In genomic region chr1:84387480-84388163, GRCh38 we compare ENCODE assay signal across 1 cellular context.
TF ChIP-seq lines count a peak whose summit lies in the region.

No MANE protein-coding gene starts in this region.

TF ChIP-seq in SK-N-SH, 30 proteins besides CTCF, POLR2A, EP300 and RAD21:
- TF ChIP-seq, protein P1, sequence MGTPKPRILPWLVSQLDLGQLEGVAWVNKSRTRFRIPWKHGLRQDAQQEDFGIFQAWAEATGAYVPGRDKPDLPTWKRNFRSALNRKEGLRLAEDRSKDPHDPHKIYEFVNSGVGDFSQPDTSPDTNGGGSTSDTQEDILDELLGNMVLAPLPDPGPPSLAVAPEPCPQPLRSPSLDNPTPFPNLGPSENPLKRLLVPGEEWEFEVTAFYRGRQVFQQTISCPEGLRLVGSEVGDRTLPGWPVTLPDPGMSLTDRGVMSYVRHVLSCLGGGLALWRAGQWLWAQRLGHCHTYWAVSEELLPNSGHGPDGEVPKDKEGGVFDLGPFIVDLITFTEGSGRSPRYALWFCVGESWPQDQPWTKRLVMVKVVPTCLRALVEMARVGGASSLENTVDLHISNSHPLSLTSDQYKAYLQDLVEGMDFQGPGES (IDR thresholded peaks at IDR 0.05; ENCODE audit: low read depth, low read length) = no peak
- TF ChIP-seq, protein P2, sequence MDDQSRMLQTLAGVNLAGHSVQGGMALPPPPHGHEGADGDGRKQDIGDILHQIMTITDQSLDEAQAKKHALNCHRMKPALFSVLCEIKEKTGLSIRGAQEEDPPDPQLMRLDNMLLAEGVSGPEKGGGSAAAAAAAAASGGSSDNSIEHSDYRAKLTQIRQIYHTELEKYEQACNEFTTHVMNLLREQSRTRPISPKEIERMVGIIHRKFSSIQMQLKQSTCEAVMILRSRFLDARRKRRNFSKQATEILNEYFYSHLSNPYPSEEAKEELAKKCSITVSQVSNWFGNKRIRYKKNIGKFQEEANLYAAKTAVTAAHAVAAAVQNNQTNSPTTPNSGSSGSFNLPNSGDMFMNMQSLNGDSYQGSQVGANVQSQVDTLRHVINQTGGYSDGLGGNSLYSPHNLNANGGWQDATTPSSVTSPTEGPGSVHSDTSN (IDR thresholded peaks at IDR 0.05) = no peak
- TF ChIP-seq GABPA (IDR thresholded peaks at IDR 0.05; ENCODE audit: low read depth) (no peak), SIN3A (IDR thresholded peaks at IDR 0.05; ENCODE audit: borderline replicate concordance, low read depth, low read length) (no peak), TAF1 (IDR thresholded peaks at IDR 0.05; ENCODE audit: borderline replicate concordance, low read depth, low read length) (no peak)
- TF ChIP-seq, protein P3, sequence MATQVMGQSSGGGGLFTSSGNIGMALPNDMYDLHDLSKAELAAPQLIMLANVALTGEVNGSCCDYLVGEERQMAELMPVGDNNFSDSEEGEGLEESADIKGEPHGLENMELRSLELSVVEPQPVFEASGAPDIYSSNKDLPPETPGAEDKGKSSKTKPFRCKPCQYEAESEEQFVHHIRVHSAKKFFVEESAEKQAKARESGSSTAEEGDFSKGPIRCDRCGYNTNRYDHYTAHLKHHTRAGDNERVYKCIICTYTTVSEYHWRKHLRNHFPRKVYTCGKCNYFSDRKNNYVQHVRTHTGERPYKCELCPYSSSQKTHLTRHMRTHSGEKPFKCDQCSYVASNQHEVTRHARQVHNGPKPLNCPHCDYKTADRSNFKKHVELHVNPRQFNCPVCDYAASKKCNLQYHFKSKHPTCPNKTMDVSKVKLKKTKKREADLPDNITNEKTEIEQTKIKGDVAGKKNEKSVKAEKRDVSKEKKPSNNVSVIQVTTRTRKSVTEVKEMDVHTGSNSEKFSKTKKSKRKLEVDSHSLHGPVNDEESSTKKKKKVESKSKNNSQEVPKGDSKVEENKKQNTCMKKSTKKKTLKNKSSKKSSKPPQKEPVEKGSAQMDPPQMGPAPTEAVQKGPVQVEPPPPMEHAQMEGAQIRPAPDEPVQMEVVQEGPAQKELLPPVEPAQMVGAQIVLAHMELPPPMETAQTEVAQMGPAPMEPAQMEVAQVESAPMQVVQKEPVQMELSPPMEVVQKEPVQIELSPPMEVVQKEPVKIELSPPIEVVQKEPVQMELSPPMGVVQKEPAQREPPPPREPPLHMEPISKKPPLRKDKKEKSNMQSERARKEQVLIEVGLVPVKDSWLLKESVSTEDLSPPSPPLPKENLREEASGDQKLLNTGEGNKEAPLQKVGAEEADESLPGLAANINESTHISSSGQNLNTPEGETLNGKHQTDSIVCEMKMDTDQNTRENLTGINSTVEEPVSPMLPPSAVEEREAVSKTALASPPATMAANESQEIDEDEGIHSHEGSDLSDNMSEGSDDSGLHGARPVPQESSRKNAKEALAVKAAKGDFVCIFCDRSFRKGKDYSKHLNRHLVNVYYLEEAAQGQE (IDR thresholded peaks at IDR 0.05; ENCODE audit: low read depth, low read length) = no peak
- TF ChIP-seq, protein P4, sequence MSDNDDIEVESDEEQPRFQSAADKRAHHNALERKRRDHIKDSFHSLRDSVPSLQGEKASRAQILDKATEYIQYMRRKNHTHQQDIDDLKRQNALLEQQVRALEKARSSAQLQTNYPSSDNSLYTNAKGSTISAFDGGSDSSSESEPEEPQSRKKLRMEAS (IDR thresholded peaks at IDR 0.05; ENCODE audit: low read depth) = no peak
